8 cellular contexts compared by ENCODE assay signal in genomic region chr13:32586022-32586900, GRCh38.
DNase-seq lines count a peak whose midpoint lies in the region; ATAC-seq and TF ChIP-seq lines count a peak whose summit lies in the region.

Gene PDS5B, plus strand, starts transcription at chr13:32586452. Its CDS starts 62,321 bp downstream, at chr13:32648773.

- peak; percentile 52 for TF ChIP-seq CTCF in AG09309 (IDR thresholded peaks at IDR 0.05; ENCODE audit: control insufficient read depth, insufficient read depth, low read depth, low read length, missing control alignments)

- H3K4me3 ChIP-seq in AG09309 (ENCODE audit: control insufficient read depth, low read depth, low read length) = peak within 1 kb of the TSS; percentile 93

- H3K27ac Mint-ChIP-seq in central memory CD8-positive, alpha-beta T cell (ENCODE audit: low read depth) = peak within 1 kb of the TSS; percentile 91

- H3K4me3 Mint-ChIP-seq in central memory CD8-positive, alpha-beta T cell = peak within 1 kb of the TSS; percentile 94

- in situ Hi-C loops in GM18951 (cut with MboI; ENCODE audit: low sequenced_read_pairs, unreplicated experiment) = loop anchor here (25.0 kb wide), 1 partner anchor 951 kb away; no protein-coding TSS in a partner anchor

- no peaks in the 10 kb centered on the region for H3K27me3 Mint-ChIP-seq in central memory CD8-positive, alpha-beta T cell

- H3K9me3 Mint-ChIP-seq in central memory CD8-positive, alpha-beta T cell = no peaks in the 10 kb centered on the region

- ATAC-seq in HG03196 (IDR thresholded peaks at IDR 0.05; ENCODE audit: unreplicated experiment) = peak; percentile 88
- ATAC-seq in central memory CD8-positive, alpha-beta T cell (replicated peaks; ENCODE audit: extremely low read depth, poor library complexity, severe bottlenecking) = peak; percentile 93

- H3K36me3 Mint-ChIP-seq in central memory CD8-positive, alpha-beta T cell (ENCODE audit: insufficient read depth) = peaks cover 13% of the 10 kb centered on the region

- H3K4me1 Mint-ChIP-seq in central memory CD8-positive, alpha-beta T cell = peaks cover 31% of the 10 kb centered on the region

- TF ChIP-seq POLR2A in GM18951 (IDR thresholded peaks at IDR 0.05; ENCODE audit: extremely low read depth, insufficient read depth, insufficient read length) = peak; percentile 86

- DNase-seq in AG09309 (ENCODE audit: low read depth) (peak; percentile 70), NCI-H345 (lab: John Stamatoyannopoulos, UW) (peak; percentile 94), iris pigment epithelial cell (ENCODE audit: low read depth) (peak; percentile 95)
- DNase-seq in activated CD4-positive, CD25-positive, alpha-beta regulatory T cell (lab: John Stamatoyannopoulos, UW) = peak; percentile 90 to 96 (median 92)
- DNase-seq in central memory CD8-positive, alpha-beta T cell (ENCODE audit: low spot score in 2 of 2) = peak; percentile 90 to 92
- DNase-seq in stimulated activated CD4-positive, alpha-beta T cell treated with anti-CD3 and anti-CD28 coated beads, Interleukin-12 subunit alpha, Interleukin-12 subunit beta, amount 100 ng/mL, for 24 hours (ENCODE audit: low read depth in 2 of 2) = peak; percentile 83 to 89

Comparison
In these comparisons a context has a peak if more than half of its experiments do, and no peak if none do; other contexts are left out.
1. Peak in every context shown above with its lines: DNase-seq, ATAC-seq and H3K4me3 ChIP-seq.